In the genomic region with DNA sequence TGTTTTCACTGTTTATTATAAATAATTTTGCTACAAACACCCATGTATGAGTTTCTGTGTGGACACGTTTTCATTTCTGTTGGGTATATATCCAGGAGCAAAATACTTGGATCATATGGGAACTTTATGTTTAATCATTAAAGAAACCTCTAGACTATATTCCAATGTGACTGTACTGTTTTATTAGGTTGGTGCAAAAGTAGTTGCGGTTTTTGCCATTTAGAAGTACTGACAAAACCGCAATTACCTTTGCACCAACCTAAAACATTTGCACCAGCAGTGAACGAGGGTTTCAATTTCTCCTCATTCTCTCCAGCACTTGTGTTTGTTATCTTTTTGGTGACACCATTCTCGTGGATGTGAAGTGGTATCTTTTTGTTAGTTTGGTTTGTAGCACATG, we compare ENCODE assay signal across 2 cellular contexts.
A peak's percentile ranks its signal among the peaks of the same experiment; 100 is the strongest.
TF ChIP-seq lines count a peak whose summit lies in the region.

No MANE protein-coding gene starts in this region.

TF ChIP-seq in HepG2, 621 proteins besides CTCF, POLR2A, EP300 and RAD21:
- TF ChIP-seq, protein P1, sequence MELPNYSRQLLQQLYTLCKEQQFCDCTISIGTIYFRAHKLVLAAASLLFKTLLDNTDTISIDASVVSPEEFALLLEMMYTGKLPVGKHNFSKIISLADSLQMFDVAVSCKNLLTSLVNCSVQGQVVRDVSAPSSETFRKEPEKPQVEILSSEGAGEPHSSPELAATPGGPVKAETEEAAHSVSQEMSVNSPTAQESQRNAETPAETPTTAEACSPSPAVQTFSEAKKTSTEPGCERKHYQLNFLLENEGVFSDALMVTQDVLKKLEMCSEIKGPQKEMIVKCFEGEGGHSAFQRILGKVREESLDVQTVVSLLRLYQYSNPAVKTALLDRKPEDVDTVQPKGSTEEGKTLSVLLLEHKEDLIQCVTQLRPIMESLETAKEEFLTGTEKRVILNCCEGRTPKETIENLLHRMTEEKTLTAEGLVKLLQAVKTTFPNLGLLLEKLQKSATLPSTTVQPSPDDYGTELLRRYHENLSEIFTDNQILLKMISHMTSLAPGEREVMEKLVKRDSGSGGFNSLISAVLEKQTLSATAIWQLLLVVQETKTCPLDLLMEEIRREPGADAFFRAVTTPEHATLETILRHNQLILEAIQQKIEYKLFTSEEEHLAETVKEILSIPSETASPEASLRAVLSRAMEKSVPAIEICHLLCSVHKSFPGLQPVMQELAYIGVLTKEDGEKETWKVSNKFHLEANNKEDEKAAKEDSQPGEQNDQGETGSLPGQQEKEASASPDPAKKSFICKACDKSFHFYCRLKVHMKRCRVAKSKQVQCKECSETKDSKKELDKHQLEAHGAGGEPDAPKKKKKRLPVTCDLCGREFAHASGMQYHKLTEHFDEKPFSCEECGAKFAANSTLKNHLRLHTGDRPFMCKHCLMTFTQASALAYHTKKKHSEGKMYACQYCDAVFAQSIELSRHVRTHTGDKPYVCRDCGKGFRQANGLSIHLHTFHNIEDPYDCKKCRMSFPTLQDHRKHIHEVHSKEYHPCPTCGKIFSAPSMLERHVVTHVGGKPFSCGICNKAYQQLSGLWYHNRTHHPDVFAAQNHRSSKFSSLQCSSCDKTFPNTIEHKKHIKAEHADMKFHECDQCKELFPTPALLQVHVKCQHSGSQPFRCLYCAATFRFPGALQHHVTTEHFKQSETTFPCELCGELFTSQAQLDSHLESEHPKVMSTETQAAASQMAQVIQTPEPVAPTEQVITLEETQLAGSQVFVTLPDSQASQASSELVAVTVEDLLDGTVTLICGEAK (IDR thresholded peaks at IDR 0.05): peak; percentile 85
- TF ChIP-seq, protein P1 (CRISPR knock-in tag; IDR thresholded peaks at IDR 0.05): no peak
- TF ChIP-seq, protein P2, sequence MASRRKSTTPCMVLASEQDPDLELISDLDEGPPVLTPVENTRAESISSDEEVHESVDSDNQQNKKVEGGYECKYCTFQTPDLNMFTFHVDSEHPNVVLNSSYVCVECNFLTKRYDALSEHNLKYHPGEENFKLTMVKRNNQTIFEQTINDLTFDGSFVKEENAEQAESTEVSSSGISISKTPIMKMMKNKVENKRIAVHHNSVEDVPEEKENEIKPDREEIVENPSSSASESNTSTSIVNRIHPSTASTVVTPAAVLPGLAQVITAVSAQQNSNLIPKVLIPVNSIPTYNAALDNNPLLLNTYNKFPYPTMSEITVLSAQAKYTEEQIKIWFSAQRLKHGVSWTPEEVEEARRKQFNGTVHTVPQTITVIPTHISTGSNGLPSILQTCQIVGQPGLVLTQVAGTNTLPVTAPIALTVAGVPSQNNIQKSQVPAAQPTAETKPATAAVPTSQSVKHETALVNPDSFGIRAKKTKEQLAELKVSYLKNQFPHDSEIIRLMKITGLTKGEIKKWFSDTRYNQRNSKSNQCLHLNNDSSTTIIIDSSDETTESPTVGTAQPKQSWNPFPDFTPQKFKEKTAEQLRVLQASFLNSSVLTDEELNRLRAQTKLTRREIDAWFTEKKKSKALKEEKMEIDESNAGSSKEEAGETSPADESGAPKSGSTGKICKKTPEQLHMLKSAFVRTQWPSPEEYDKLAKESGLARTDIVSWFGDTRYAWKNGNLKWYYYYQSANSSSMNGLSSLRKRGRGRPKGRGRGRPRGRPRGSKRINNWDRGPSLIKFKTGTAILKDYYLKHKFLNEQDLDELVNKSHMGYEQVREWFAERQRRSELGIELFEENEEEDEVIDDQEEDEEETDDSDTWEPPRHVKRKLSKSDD (CRISPR knock-in tag; IDR thresholded peaks at IDR 0.05; ENCODE audit: low read depth): no peak
TF ChIP-seq in HepG2: peak in this region for 1.

TF ChIP-seq in K562, 482 proteins besides CTCF, POLR2A, EP300 and RAD21:
- TF ChIP-seq, protein P1 (IDR thresholded peaks at IDR 0.05): 0 out of 2 replicates have a peak, but pooled peaks have one; percentile 37
- TF ChIP-seq, protein P1 (CRISPR knock-in tag; IDR thresholded peaks at IDR 0.05): no peak
- no peak for TF ChIP-seq CBFB (CRISPR knock-in tag; IDR thresholded peaks at IDR 0.05)
